19 cellular contexts compared by ENCODE assay signal in the genomic region with DNA sequence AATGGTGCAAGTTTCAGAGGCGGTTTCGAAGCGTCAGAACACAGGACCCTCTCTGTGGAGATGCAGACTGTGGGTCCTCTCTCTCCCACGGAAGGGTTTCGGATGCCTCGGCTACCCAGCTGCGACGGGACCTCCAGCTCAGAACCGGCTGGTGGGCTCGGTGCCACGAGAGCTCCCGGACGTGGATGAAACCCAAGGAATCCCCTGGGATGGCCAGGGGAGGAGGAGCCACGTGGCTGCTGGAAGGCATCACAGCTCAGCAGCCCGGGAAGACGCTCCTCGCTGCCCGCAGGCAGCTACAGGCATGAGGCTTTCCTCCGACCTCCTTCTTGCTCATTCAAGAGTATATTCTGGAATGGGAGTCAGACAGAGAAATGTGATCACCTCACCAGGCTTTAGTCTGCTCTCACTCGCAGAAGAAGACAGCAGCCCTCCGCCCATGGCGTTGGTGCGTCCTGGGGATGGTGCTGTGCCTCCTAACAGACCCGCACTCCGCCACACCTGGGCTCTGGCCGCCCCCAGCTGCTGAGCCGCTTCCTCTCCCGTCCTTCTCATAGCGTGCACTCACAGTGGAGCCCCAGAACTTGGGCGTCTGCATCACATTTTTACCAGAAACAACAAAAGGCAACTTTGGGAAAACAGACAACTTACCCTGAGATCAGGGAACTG.
DNase-seq lines count a peak whose midpoint lies in the region; ATAC-seq and TF ChIP-seq lines count a peak whose summit lies in the region.
"Had no signal": no experiment of that assay in that cellular context is flagged by ENCODE, and none has a peak within 500 bp of the region (broad histone marks: within the 10 kb centered on the region; RNA-seq: fewer than 3 reads in every experiment).

No MANE protein-coding gene starts in this region.

- H2BK120ac ChIP-seq in neuronal stem cell (ENCODE audit: low read depth, low read length) (no peak overlapping the region), trophoblast cell (ENCODE audit: insufficient read depth, low read length, poor library complexity) (no peak overlapping the region)

- no peaks in the 10 kb centered on the region for H3K27me3 ChIP-seq in neuronal stem cell (ENCODE audit: control insufficient read depth in 3 of 3, insufficient read depth in 3 of 3, low read depth in 1 of 3, low read length in 3 of 3)
- no peaks in the 10 kb centered on the region for H3K27me3 ChIP-seq in trophoblast cell (ENCODE audit: insufficient read depth, low read length)
- H3K27me3 ChIP-seq: BLaER1 treated with 17β-estradiol and CSF1 and Interleukin-3, amounts not matched to agents 10 nM and 100 nM had no signal

- H3K27ac ChIP-seq in neuronal stem cell (replicated peaks; ENCODE audit: low read length) (no peak overlapping the region), trophoblast cell (ENCODE audit: low read depth, low read length) (no peak overlapping the region)
- H3K27ac ChIP-seq: 22Rv1; A549; BLaER1 treated with 17β-estradiol and CSF1 and Interleukin-3, amounts not matched to agents 10 nM and 100 nM; C4-2B had no signal

- WGBS in neuronal stem cell (ENCODE audit: extremely low coverage in 2 of 2, insufficient read length in 2 of 2, insufficient replicate concordance in 1 of 2), 2 donors = no CpG with 5 or more reads among the region's 30 CpGs
- no CpG with 5 or more reads among the region's 30 CpGs for WGBS in trophoblast cell (ENCODE audit: extremely low coverage, insufficient coverage, insufficient read length)

- no peaks in the 10 kb centered on the region for H3K36me3 ChIP-seq in neuronal stem cell (replicated peaks in 1 of 2; ENCODE audit: control insufficient read depth in 2 of 2, insufficient read depth in 2 of 2, low read length in 2 of 2)
- H3K36me3 ChIP-seq in trophoblast cell (ENCODE audit: control insufficient read depth in 1 of 2, insufficient read depth in 2 of 2, low read length in 2 of 2) = no peaks in the 10 kb centered on the region
- H3K36me3 ChIP-seq: BLaER1 treated with 17β-estradiol and CSF1 and Interleukin-3, amounts not matched to agents 10 nM and 100 nM had no signal

- peak; percentile 68 for DNase-seq in RPMI8226
- no peak for DNase-seq in neuronal stem cell (ENCODE audit: low spot score)
- no peak for DNase-seq in trophoblast cell
- DNase-seq in NCI-H1092 (lab: John Stamatoyannopoulos, UW) = no peak
- no peak for DNase-seq in DMS79 (lab: John Stamatoyannopoulos, UW)
- DNase-seq: AML-193; Caco-2; Calu3; CD4-positive, alpha-beta T cell; CD8-positive, alpha-beta T cell; DND-41; EL; GDM1 had no signal

- H2BK12ac ChIP-seq in neuronal stem cell (ENCODE audit: low read length) (peak overlapping the region; percentile 17), trophoblast cell (ENCODE audit: low read length) (no peak overlapping the region)

- no peak overlapping the region for H3K9ac ChIP-seq in neuronal stem cell (ENCODE audit: low read depth, low read length, poor library complexity)
- no peak overlapping the region for H3K9ac ChIP-seq in trophoblast cell (ENCODE audit: low read length)
- H3K9ac ChIP-seq: BLaER1 treated with 17β-estradiol and CSF1 and Interleukin-3, amounts not matched to agents 10 nM and 100 nM had no signal

- no peak overlapping the region for H4K12ac ChIP-seq in trophoblast cell (ENCODE audit: low read depth, low read length)

- peak overlapping the region; percentile 76 for H2BK15ac ChIP-seq in neuronal stem cell (ENCODE audit: low read length)

- H3K9me3 ChIP-seq in neuronal stem cell (replicated peaks in 1 of 2; ENCODE audit: control insufficient read depth in 2 of 2, insufficient read depth in 1 of 2, low read depth in 1 of 2, low read length in 2 of 2) (peaks cover 0 to 4% of the 10 kb centered on the region in 2 donors), trophoblast cell (ENCODE audit: insufficient read depth, low read depth, low read length) (peaks cover 8% of the 10 kb centered on the region)
- H3K9me3 ChIP-seq: A549, Caco-2 had no signal

- H4K91ac ChIP-seq in neuronal stem cell (ENCODE audit: low read depth, low read length, poor library complexity) (no peak overlapping the region), trophoblast cell (ENCODE audit: low read depth, low read length) (no peak overlapping the region)

- H2AFZ ChIP-seq in neuronal stem cell (ENCODE audit: low read length) = no peak overlapping the region
- H2AFZ ChIP-seq in trophoblast cell (ENCODE audit: insufficient read depth, low read length, poor library complexity) = no peak overlapping the region

- no peaks in the 10 kb centered on the region for H3K79me2 ChIP-seq in trophoblast cell (ENCODE audit: control insufficient read depth, insufficient read depth, low read length, poor library complexity)

- H3K18ac ChIP-seq in neuronal stem cell (ENCODE audit: low read length) = peak overlapping the region; percentile 67
- no peak overlapping the region for H3K18ac ChIP-seq in trophoblast cell (ENCODE audit: low read length)

- no peak overlapping the region for H2AK5ac ChIP-seq in neuronal stem cell (ENCODE audit: low read depth, low read length)
- H2AK5ac ChIP-seq in trophoblast cell (ENCODE audit: low read length) = no peak overlapping the region

- H3K4me2 ChIP-seq in neuronal stem cell (ENCODE audit: insufficient read depth, low read length, poor library complexity, severe bottlenecking) (no peak overlapping the region), trophoblast cell (ENCODE audit: low read length) (no peak overlapping the region)
- H3K4me2 ChIP-seq: A549; BLaER1 treated with 17β-estradiol and CSF1 and Interleukin-3, amounts not matched to agents 10 nM and 100 nM had no signal

- H3K79me1 ChIP-seq in neuronal stem cell (ENCODE audit: low read depth, low read length) = no peaks in the 10 kb centered on the region
- H3K79me1 ChIP-seq in trophoblast cell (ENCODE audit: low read length) = no peaks in the 10 kb centered on the region

- no peak overlapping the region for H3K4ac ChIP-seq in neuronal stem cell (ENCODE audit: low read length)
- H3K4ac ChIP-seq in trophoblast cell (ENCODE audit: low read depth, low read length) = no peak overlapping the region

- no peak overlapping the region for H3K4me3 ChIP-seq in neuronal stem cell (ENCODE audit: low read length in 2 of 2)
- peak overlapping the region; percentile 28 for H3K4me3 ChIP-seq in trophoblast cell (ENCODE audit: low read depth, low read length)
- H3K4me3 ChIP-seq: A549; BLaER1 treated with 17β-estradiol and CSF1 and Interleukin-3, amounts not matched to agents 10 nM and 100 nM; GM12878 had no signal

- ATAC-seq in SK-N-SH treated with all-trans-retinoic acid at 6 μM for 48 hours = no peak
- ATAC-seq: A549; CD8-positive, alpha-beta T cell; GM12878 had no signal

- H3K23ac ChIP-seq in neuronal stem cell (ENCODE audit: low read depth, low read length, poor library complexity) (no peak overlapping the region), trophoblast cell (ENCODE audit: low read length) (no peak overlapping the region)

- H3K14ac ChIP-seq in neuronal stem cell (ENCODE audit: low read length) (no peak overlapping the region), trophoblast cell (ENCODE audit: low read length) (no peak overlapping the region)

- H4K8ac ChIP-seq in neuronal stem cell (ENCODE audit: low read depth, low read length) (peak overlapping the region; percentile 66), trophoblast cell (ENCODE audit: low read depth, low read length) (no peak overlapping the region)

- H3K4me1 ChIP-seq in neuronal stem cell (ENCODE audit: control insufficient read depth in 2 of 2, insufficient read depth in 1 of 2, low read depth in 1 of 2, low read length in 2 of 2) (peaks cover 0 to 2% of the 10 kb centered on the region in 2 donors), trophoblast cell (ENCODE audit: control insufficient read depth in 1 of 2, insufficient read depth in 2 of 2, low read length in 2 of 2) (no peaks in the 10 kb centered on the region)
- H3K4me1 ChIP-seq: A549, Caco-2 had no signal

- H2BK5ac ChIP-seq in neuronal stem cell (ENCODE audit: low read length) (no peak overlapping the region), trophoblast cell (ENCODE audit: low read depth, low read length, poor library complexity) (no peak overlapping the region)

TF ChIP-seq in SK-N-SH treated with all-trans-retinoic acid at 6 μM for 48 hours, 23 proteins besides CTCF, POLR2A, EP300 and RAD21 (continues in another document):
- TF ChIP-seq SNAI2 (CRISPR knock-in tag; IDR thresholded peaks at IDR 0.05) = no peak
- TF ChIP-seq RARB (CRISPR knock-in tag; IDR thresholded peaks at IDR 0.05) = no peak
- no peak for TF ChIP-seq CSRNP3 (CRISPR knock-in tag; IDR thresholded peaks at IDR 0.05)
- TF ChIP-seq ARNTL (CRISPR knock-in tag; IDR thresholded peaks at IDR 0.05; ENCODE audit: borderline replicate concordance, low read depth) = no peak
- TF ChIP-seq POU6F1 (CRISPR knock-in tag; IDR thresholded peaks at IDR 0.05; ENCODE audit: borderline replicate concordance, low read depth) = no peak
- TF ChIP-seq BACH2 (CRISPR knock-in tag; IDR thresholded peaks at IDR 0.05; ENCODE audit: borderline replicate concordance) = no peak
- no peak for TF ChIP-seq ZC3H10 (CRISPR knock-in tag; IDR thresholded peaks at IDR 0.05)
